ENCODE assay signal across 8 cellular contexts in the genomic region with DNA sequence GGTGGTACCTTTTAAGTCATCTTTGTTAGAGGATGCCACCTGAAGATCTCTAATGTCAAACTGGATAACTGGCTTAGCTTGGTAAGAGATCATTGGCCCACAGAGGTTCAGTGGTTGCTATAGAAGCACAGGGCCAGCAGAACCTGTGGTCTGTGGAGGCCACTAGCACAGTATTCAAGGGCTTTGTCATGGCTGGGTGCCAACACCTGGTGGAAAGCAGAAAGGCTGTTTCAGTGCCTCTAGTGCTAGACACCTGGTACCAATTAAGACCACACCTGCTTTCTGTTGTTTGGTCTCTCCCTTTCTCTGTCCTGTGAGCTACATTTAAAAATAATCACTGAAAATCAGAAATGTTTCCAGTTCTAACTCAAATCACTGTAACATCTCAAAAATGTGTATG. TPM values are rescaled to one million over a fixed set of nuclear protein-coding genes. Genes with fewer than 3 reads are reported as not detected.
DNase-seq lines count a peak whose midpoint lies in the region; ATAC-seq and TF ChIP-seq lines count a peak whose summit lies in the region.

No MANE protein-coding gene starts in this region.

- H3T11ph ChIP-seq in H9 (ENCODE audit: low read length): no peak overlapping the region

- H3K79me2 ChIP-seq in H9 (ENCODE audit: insufficient read depth, low read length): no peaks in the 10 kb centered on the region

- DNase-seq in CD8-positive, alpha-beta T cell: peak in 2 of 7 experiments; percentile 44 to 46
- peak; percentile 53 for DNase-seq in NCI-H526 treated with DMSO at 0.1 percent for 48 hours (lab: John Stamatoyannopoulos, UW)
- DNase-seq in spleen: peak; percentile 81
- no peak for DNase-seq in H9
- DNase-seq in left lobe of liver (ENCODE audit: low spot score): no peak
- DNase-seq in D341Med (ENCODE audit: low spot score): no peak

- POLR2A ChIA-PET in CD8-positive, alpha-beta T cell (lab: Charles Lee): no interaction called here

- H3K14ac ChIP-seq in H9 (ENCODE audit: insufficient read depth, low read length): no peak overlapping the region

- H4K91ac ChIP-seq in H9 (ENCODE audit: insufficient read length, low read depth, low read length): no peak overlapping the region

- H3K4me1 ChIP-seq in CD8-positive, alpha-beta T cell (ENCODE audit: insufficient read depth, low read length): peaks cover 33% of the 10 kb centered on the region
- H3K4me1 ChIP-seq in spleen (peaks cover 20 to 68% (median 43%) of the 10 kb centered on the region in 6 donors), H9 (ENCODE audit: insufficient read depth, low read length) (no peaks in the 10 kb centered on the region; the same call in 1 of the 2 replicates)

- no peak overlapping the region for H3K4me2 ChIP-seq in H9 (ENCODE audit: insufficient read depth, insufficient read length, low read length)

- H3K4me3 ChIP-seq in CD8-positive, alpha-beta T cell (ENCODE audit: low read depth, low read length): no peak overlapping the region
- no peak overlapping the region for H3K4me3 ChIP-seq in spleen

- CTCF ChIA-PET in CD8-positive, alpha-beta T cell (lab: Charles Lee): interaction anchor here (0.6 to 0.9 kb wide), 2 partner anchors 47 to 702 kb away, joined by 3 read pairs; no protein-coding TSS in a partner anchor

- no peaks in the 10 kb centered on the region for H3K36me3 ChIP-seq in CD8-positive, alpha-beta T cell (ENCODE audit: insufficient read depth, low read length)
- no peaks in the 10 kb centered on the region for H3K36me3 ChIP-seq in spleen

- ATAC-seq in CD8-positive, alpha-beta T cell: peak; percentile 28
- ATAC-seq in GM19395 (IDR thresholded peaks at IDR 0.05; ENCODE audit: unreplicated experiment): peak; percentile 87
- ATAC-seq in HG03139 (IDR thresholded peaks at IDR 0.05; ENCODE audit: unreplicated experiment): peak; percentile 82
- no peak for ATAC-seq in left lobe of liver

- no peak overlapping the region for H3K23ac ChIP-seq in H9 (ENCODE audit: insufficient read length, low read depth, low read length)

- H2BK5ac ChIP-seq in H9 (ENCODE audit: insufficient read length, low read length): no peak overlapping the region

- H3K4ac ChIP-seq in H9 (ENCODE audit: low read depth, low read length): no peak overlapping the region

- no peak overlapping the region for H2BK20ac ChIP-seq in H9 (ENCODE audit: low read depth, low read length, poor library complexity, severe bottlenecking)

- no peak overlapping the region for H2BK120ac ChIP-seq in H9 (ENCODE audit: low read depth, low read length, poor library complexity, severe bottlenecking)

- H3K9ac ChIP-seq in H9 (ENCODE audit: extremely low read depth, insufficient read length, low read length): no peak overlapping the region

- H4K5ac ChIP-seq in H9 (ENCODE audit: insufficient read length, low read depth, low read length): no peak overlapping the region

- H3K36me3 Mint-ChIP-seq in CD8-positive, alpha-beta T cell: no peaks in the 10 kb centered on the region
- no peaks in the 10 kb centered on the region for H3K36me3 Mint-ChIP-seq in H9 (ENCODE audit: insufficient read depth in 1 of 3, low read depth in 3 of 3)

- H3K56ac ChIP-seq in H9 (ENCODE audit: insufficient read length, low read depth, low read length): no peak overlapping the region

- H3K4me1 Mint-ChIP-seq in CD8-positive, alpha-beta T cell (ENCODE audit: low read depth): peaks cover 69% of the 10 kb centered on the region
- peaks cover 13% of the 10 kb centered on the region in 2 experiments for H3K4me1 Mint-ChIP-seq in H9

- H3K9me3 ChIP-seq in CD8-positive, alpha-beta T cell (ENCODE audit: low read length): no peaks in the 10 kb centered on the region
- H3K9me3 ChIP-seq in spleen (no peaks in the 10 kb centered on the region), H9 (ENCODE audit: control insufficient read depth, low read depth, low read length) (no peaks in the 10 kb centered on the region)

- TF ChIP-seq POLR2A in spleen (IDR thresholded peaks at IDR 0.05): no peak

- H4K8ac ChIP-seq in H9 (replicated peaks; ENCODE audit: insufficient read length, low read depth, low read length): no peak overlapping the region

- no peaks in the 10 kb centered on the region for H3K27me3 Mint-ChIP-seq in CD8-positive, alpha-beta T cell (ENCODE audit: low read depth)
- peaks cover 33% of the 10 kb centered on the region for H3K27me3 Mint-ChIP-seq in H9 (ENCODE audit: low read depth)

- no peak overlapping the region for H3K27ac ChIP-seq in CD8-positive, alpha-beta T cell (ENCODE audit: low read depth, low read length)
- H3K27ac ChIP-seq in spleen (peak overlapping the region in 1 of 8 donors; percentile 15), H9 (ENCODE audit: insufficient read length, low read depth, low read length) (no peak overlapping the region)

- TF ChIP-seq CTCF in CD8-positive, alpha-beta T cell (IDR thresholded peaks at IDR 0.05): no peak
- TF ChIP-seq CTCF in spleen (IDR thresholded peaks at IDR 0.05 in 8 of 11, conservative IDR thresholded peaks at IDR 0.05 in 3 of 11): no peak
- TF ChIP-seq CTCF in H9 (conservative IDR thresholded peaks at IDR 0.05): no peak

- H3K18ac ChIP-seq in H9 (ENCODE audit: insufficient read length, low read depth, low read length): no peak overlapping the region

- H3K27ac Mint-ChIP-seq in CD8-positive, alpha-beta T cell: peak overlapping the region; percentile 30
- H3K27ac Mint-ChIP-seq in H9: no peak overlapping the region

- no peak overlapping the region for H2AFZ ChIP-seq in H9 (ENCODE audit: low read length)

- no peaks in the 10 kb centered on the region for H3K23me2 ChIP-seq in H9 (ENCODE audit: insufficient read length, low read depth, low read length, poor library complexity, severe bottlenecking)

- H3K9me3 Mint-ChIP-seq in CD8-positive, alpha-beta T cell: no peaks in the 10 kb centered on the region
- no peaks in the 10 kb centered on the region for H3K9me3 Mint-ChIP-seq in H9

- intact Hi-C loops in CD8-positive, alpha-beta T cell (cut with DNase I, micrococcal nuclease): no loop called here
- intact Hi-C loops in spleen (cut with DNase I; ENCODE audit: low total_unique reads): no loop called here

- H2AK5ac ChIP-seq in H9 (ENCODE audit: insufficient read length, low read length): no peak overlapping the region

- no peaks in the 10 kb centered on the region for H3K27me3 ChIP-seq in CD8-positive, alpha-beta T cell (ENCODE audit: insufficient read depth, low read length)
- no peaks in the 10 kb centered on the region for H3K27me3 ChIP-seq in spleen (replicated peaks in 1 of 7)
- H3K27me3 ChIP-seq in H9 (ENCODE audit: insufficient read depth, low read length): no peaks in the 10 kb centered on the region

- H4K20me1 ChIP-seq in H9 (ENCODE audit: control insufficient read depth, insufficient read depth, insufficient read length): no peaks in the 10 kb centered on the region

- H2BK12ac ChIP-seq in H9 (ENCODE audit: insufficient read length, low read depth, low read length): no peak overlapping the region

- H2BK15ac ChIP-seq in H9 (ENCODE audit: low read depth, low read length): no peak overlapping the region

- no peaks in the 10 kb centered on the region for H3K79me1 ChIP-seq in H9 (ENCODE audit: insufficient read depth, low read depth, low read length, poor library complexity, severe bottlenecking)

- H3K4me3 Mint-ChIP-seq in CD8-positive, alpha-beta T cell: no peak overlapping the region
- H3K4me3 Mint-ChIP-seq in H9: no peak overlapping the region

RNA-seq across cellular contexts. Expression of a gene that starts 10.0 kb away (rescaled TPM):
- 10 to 100 TPM; 67.5 to 70.7 TPM for total RNA-seq in CD8-positive, alpha-beta T cell
- total RNA-seq in spleen (10 to 100 TPM; 48.6 to 68.5 (median 51.6) TPM), H9 (2021) (6.9 and 8.2 TPM in 2 replicates), left lobe of liver (25.0 TPM)
- 10 to 100 TPM; 20.4 to 28.8 (median 27.5) TPM for polyA plus RNA-seq in spleen

Comparison
In these comparisons a context has a peak if more than half of its experiments do, and no peak if none do; other contexts are left out.
1. DNase-seq: peak in NCI-H526 treated with DMSO at 0.1 percent for 48 hours (single experiment) and spleen (single experiment); none in H9 (single experiment), left lobe of liver (single experiment) and D341Med (single experiment).